17 cellular contexts compared by ENCODE assay signal in genomic region chr4:175930471-175930870, GRCh38.
DNase-seq lines count a peak whose midpoint lies in the region; ATAC-seq, FAIRE-seq and TF ChIP-seq lines count a peak whose summit lies in the region.
"Had no signal": no experiment of that assay in that cellular context is flagged by ENCODE, and none has a peak within 500 bp of the region (broad histone marks: within the 10 kb centered on the region; RNA-seq: fewer than 3 reads in every experiment).

No MANE protein-coding gene starts in this region.

- H3K56ac ChIP-seq in mesendoderm (ENCODE audit: low read length), result no peak overlapping the region

- no peak overlapping the region for H4K5ac ChIP-seq in mesendoderm (ENCODE audit: low read length)

- H3K4me1 ChIP-seq in A549 (peaks cover 5% of the 10 kb centered on the region; the same call in 2 of the 3 replicates), mesendoderm (ENCODE audit: control insufficient read depth, low read depth, low read length) (no peaks in the 10 kb centered on the region), skeletal muscle satellite cell (ENCODE audit: control insufficient read depth, insufficient read depth, low read length) (no peaks in the 10 kb centered on the region), upper lobe of left lung (peaks cover 0 to 4% (median 0%) of the 10 kb centered on the region in 4 donors)
- H3K4me1 ChIP-seq: BLaER1 had no signal

- H3K9me3 Mint-ChIP-seq in activated T-cell treated with anti-CD3 and anti-CD28 coated beads, Interleukin-2, amount 50 U/mL, for 72 hours, result no peaks in the 10 kb centered on the region
- no peaks in the 10 kb centered on the region for H3K9me3 Mint-ChIP-seq in activated naive CD4-positive, alpha-beta T cell treated with anti-CD3 and anti-CD28 coated beads, Interleukin-2, amount 50 U/mL, for 72 hours
- H3K9me3 Mint-ChIP-seq: CD8-positive, alpha-beta memory T cell had no signal

- H4K8ac ChIP-seq in mesendoderm (ENCODE audit: low read depth, low read length), result no peak overlapping the region

- no peaks in the 10 kb centered on the region for H3K79me2 ChIP-seq in mesendoderm (ENCODE audit: control insufficient read depth, insufficient read depth, low read length)

- no peaks in the 10 kb centered on the region for H3K9me3 ChIP-seq in A549
- H3K9me3 ChIP-seq in skeletal muscle satellite cell (replicated peaks; ENCODE audit: low read length), result no peaks in the 10 kb centered on the region
- no peaks in the 10 kb centered on the region for H3K9me3 ChIP-seq in upper lobe of left lung
- H3K9me3 ChIP-seq: BLaER1, Caco-2 had no signal

- no peak overlapping the region for H2BK5ac ChIP-seq in mesendoderm (ENCODE audit: low read length)

- TF ChIP-seq CTCF in A549 (IDR thresholded peaks at IDR 0.05) (no peak), upper lobe of left lung (IDR thresholded peaks at IDR 0.05) (no peak)

- TF ChIP-seq EP300 in A549 (IDR thresholded peaks at IDR 0.05) (no peak), upper lobe of left lung (IDR thresholded peaks at IDR 0.05) (no peak)

- H2BK120ac ChIP-seq in mesendoderm (ENCODE audit: low read depth, low read length), result no peak overlapping the region

- TF ChIP-seq RAD21 in A549 (conservative IDR thresholded peaks at IDR 0.05 in 1 of 2, IDR thresholded peaks at IDR 0.05 in 1 of 2), result no peak

- H3K4me2 ChIP-seq in A549, result peak overlapping the region; percentile 43
- H3K4me2 ChIP-seq in mesendoderm (ENCODE audit: low read length), result no peak overlapping the region
- peak overlapping the region; percentile 17 for H3K4me2 ChIP-seq in skeletal muscle satellite cell (ENCODE audit: low read length)
- H3K4me2 ChIP-seq: BLaER1 had no signal

- no peaks in the 10 kb centered on the region for H3K36me3 Mint-ChIP-seq in activated T-cell treated with anti-CD3 and anti-CD28 coated beads, Interleukin-2, amount 50 U/mL, for 72 hours (ENCODE audit: insufficient read depth in 2 of 2)
- no peaks in the 10 kb centered on the region for H3K36me3 Mint-ChIP-seq in activated naive CD4-positive, alpha-beta T cell treated with anti-CD3 and anti-CD28 coated beads, Interleukin-2, amount 50 U/mL, for 72 hours
- H3K36me3 Mint-ChIP-seq: CD8-positive, alpha-beta memory T cell had no signal

- no peaks in the 10 kb centered on the region for H3K4me1 Mint-ChIP-seq in activated T-cell treated with anti-CD3 and anti-CD28 coated beads, Interleukin-2, amount 50 U/mL, for 72 hours (ENCODE audit: low read depth)
- H3K4me1 Mint-ChIP-seq: CD8-positive, alpha-beta memory T cell had no signal

- TF ChIP-seq POLR2A in A549 (IDR thresholded peaks at IDR 0.05; ENCODE audit: low read length), result no peak
- no peak for TF ChIP-seq POLR2A in upper lobe of left lung (IDR thresholded peaks at IDR 0.05)

- POLR2A ChIA-PET in A549 (lab: Yijun Ruan, JAX), result no interaction called here

- H3K79me1 ChIP-seq in mesendoderm (ENCODE audit: low read length), result no peaks in the 10 kb centered on the region

- ATAC-seq in A549 (no peak), upper lobe of left lung (ENCODE audit: low FRiP score in 2 of 2) (no peak)
- ATAC-seq in activated T-cell treated with anti-CD3 and anti-CD28 coated beads, Interleukin-2, amount 50 U/mL, for 72 hours (replicated peaks in 1 of 2), result no peak
- ATAC-seq in activated naive CD4-positive, alpha-beta T cell treated with anti-CD3 and anti-CD28 coated beads, Interleukin-2, amount 50 U/mL, for 72 hours, result no peak

- H3K4ac ChIP-seq in mesendoderm (ENCODE audit: low read depth, low read length), result no peak overlapping the region

- H2BK15ac ChIP-seq in mesendoderm (replicated peaks; ENCODE audit: low read depth), result no peak overlapping the region

- no peak overlapping the region for H3K27ac Mint-ChIP-seq in activated T-cell treated with anti-CD3 and anti-CD28 coated beads, Interleukin-2, amount 50 U/mL, for 72 hours
- no peak overlapping the region for H3K27ac Mint-ChIP-seq in activated naive CD4-positive, alpha-beta T cell treated with anti-CD3 and anti-CD28 coated beads, Interleukin-2, amount 50 U/mL, for 72 hours
- H3K27ac Mint-ChIP-seq: CD8-positive, alpha-beta memory T cell had no signal

- H3K27me3 Mint-ChIP-seq in activated T-cell treated with anti-CD3 and anti-CD28 coated beads, Interleukin-2, amount 50 U/mL, for 72 hours (ENCODE audit: low read depth), result no peaks in the 10 kb centered on the region

- H3K36me3 ChIP-seq in mesendoderm (ENCODE audit: control insufficient read depth, insufficient read depth, low read length) (no peaks in the 10 kb centered on the region), skeletal muscle satellite cell (ENCODE audit: insufficient read depth, low read length) (no peaks in the 10 kb centered on the region), upper lobe of left lung (no peaks in the 10 kb centered on the region)
- H3K36me3 ChIP-seq: BLaER1 had no signal

- H3K4me3 ChIP-seq in A549 (no peak overlapping the region), mesendoderm (ENCODE audit: low read length) (no peak overlapping the region), skeletal muscle satellite cell (ENCODE audit: low read length) (no peak overlapping the region), upper lobe of left lung (no peak overlapping the region)
- H3K4me3 ChIP-seq: BLaER1 had no signal

- H3K23ac ChIP-seq in mesendoderm (ENCODE audit: low read length), result no peak overlapping the region

- H3K27me3 ChIP-seq in mesendoderm (ENCODE audit: insufficient read depth, low read length, poor library complexity), result no peaks in the 10 kb centered on the region
- no peaks in the 10 kb centered on the region for H3K27me3 ChIP-seq in skeletal muscle satellite cell (ENCODE audit: control insufficient read depth, insufficient read depth, low read length)
- H3K27me3 ChIP-seq in upper lobe of left lung, result no peaks in the 10 kb centered on the region
- H3K27me3 ChIP-seq: BLaER1 had no signal

- H3K18ac ChIP-seq in mesendoderm (ENCODE audit: low read length), result no peak overlapping the region

- H3K27ac ChIP-seq in A549 (no peak overlapping the region), mesendoderm (ENCODE audit: low read depth, low read length) (no peak overlapping the region), upper lobe of left lung (no peak overlapping the region)
- H3K27ac ChIP-seq: 22Rv1, BLaER1, HL-60 had no signal

- no peak overlapping the region for H3K4me3 Mint-ChIP-seq in activated T-cell treated with anti-CD3 and anti-CD28 coated beads, Interleukin-2, amount 50 U/mL, for 72 hours
- H3K4me3 Mint-ChIP-seq: CD8-positive, alpha-beta memory T cell had no signal

- no peak overlapping the region for H3K9ac ChIP-seq in mesendoderm (ENCODE audit: low read length)
- peak overlapping the region; percentile 39 for H3K9ac ChIP-seq in skeletal muscle satellite cell (ENCODE audit: low read depth, low read length)
- H3K9ac ChIP-seq: BLaER1 had no signal

- FAIRE-seq in A549 (lab: Jason Lieb, UNC), result no peak
- FAIRE-seq: GM18507, H54 had no signal

- H2AK5ac ChIP-seq in mesendoderm (ENCODE audit: low read length), result no peak overlapping the region

- CTCF ChIA-PET in A549 (lab: Yijun Ruan, JAX), result no interaction called here

- DNase-seq in A549 (ENCODE audit: low read depth in 1 of 2, low spot score in 1 of 2) (no peak), astrocyte of the hippocampus (ENCODE audit: low read depth, low spot score) (peak; percentile 59), mesendoderm (peak; percentile 36), upper lobe of left lung (no peak)
- DNase-seq in activated T-cell treated with anti-CD3 and anti-CD28 coated beads, Interleukin-2, amount 50 U/mL, for 72 hours, result no peak
- no peak for DNase-seq in activated naive CD4-positive, alpha-beta T cell treated with anti-CD3 and anti-CD28 coated beads, Interleukin-2, amount 50 U/mL, for 72 hours (ENCODE audit: low spot score in 2 of 2)
- DNase-seq: AML-193; Caco-2; CD8-positive, alpha-beta memory T cell; DMS53; GF-D8 had no signal

TF ChIP-seq in A549, 52 proteins besides CTCF, POLR2A, EP300 and RAD21:
- TF ChIP-seq KDM1A (IDR thresholded peaks at IDR 0.05; ENCODE audit: low read depth) (no peak), ESRRA (IDR thresholded peaks at IDR 0.05; ENCODE audit: borderline replicate concordance, low read length) (no peak), GATA3 (IDR thresholded peaks at IDR 0.05; ENCODE audit: borderline replicate concordance) (no peak), RFX5 (IDR thresholded peaks at IDR 0.05) (no peak), TP53 (CRISPR knock-in tag; IDR thresholded peaks at IDR 0.05) (no peak), EHMT2 (IDR thresholded peaks at IDR 0.05; ENCODE audit: low read depth) (no peak), RCOR1 (IDR thresholded peaks at IDR 0.05; ENCODE audit: low read depth, low read length) (no peak), MYC (IDR thresholded peaks at IDR 0.05; ENCODE audit: borderline replicate concordance, low read length) (no peak), USF2 (IDR thresholded peaks at IDR 0.05) (no peak), SMC3 (IDR thresholded peaks at IDR 0.05) (no peak), CBX2 (IDR thresholded peaks at IDR 0.05; ENCODE audit: borderline replicate concordance, low read depth) (no peak), CHD2 (IDR thresholded peaks at IDR 0.05; ENCODE audit: low read length, partially characterized antibody) (no peak)

Comparison
In these comparisons a context has a peak if more than half of its experiments do, and no peak if none do; other contexts are left out.
1. DNase-seq: peak in astrocyte of the hippocampus (single experiment) and mesendoderm (single experiment); none in A549 (0 of 2), activated T-cell treated with anti-CD3 and anti-CD28 coated beads, Interleukin-2, amount 50 U/mL, for 72 hours (0 of 2), activated naive CD4-positive, alpha-beta T cell treated with anti-CD3 and anti-CD28 coated beads, Interleukin-2, amount 50 U/mL, for 72 hours (0 of 2) and upper lobe of left lung (0 of 2).